ENCODE assay signal across 16 cellular contexts in genomic region chr2:200446612-200447011, GRCh38.
"Had no signal": no experiment of that assay in that cellular context is flagged by ENCODE, and none has a peak within 500 bp of the region (broad histone marks: within the 10 kb centered on the region; RNA-seq: fewer than 3 reads in every experiment).

No MANE protein-coding gene starts in this region.

- H3K4me1 Mint-ChIP-seq: nephron progenitor cell had no signal

- H3K27me3 Mint-ChIP-seq: activated CD4-positive, alpha-beta memory T cell treated with anti-CD3 and anti-CD28 coated beads for 36 hours; activated naive CD8-positive, alpha-beta T cell had no signal

- ATAC-seq: gastroesophageal sphincter, heart left ventricle, left lung had no signal

- H3K27ac Mint-ChIP-seq: activated CD4-positive, alpha-beta memory T cell treated with anti-CD3 and anti-CD28 coated beads for 36 hours; activated naive CD8-positive, alpha-beta T cell; nephron progenitor cell had no signal

- DNase-seq: activated CD4-positive, alpha-beta memory T cell treated with anti-CD3 and anti-CD28 coated beads for 36 hours; activated CD4-positive, CD25-positive, alpha-beta regulatory T cell treated with anti-CD3 and anti-CD28 coated beads, Interleukin-2, amount 50 U/mL, for 72 hours; amygdala; dermis blood vessel endothelial cell; effector memory CD4-positive, alpha-beta T cell; heart left ventricle; kidney; left lung; mammary epithelial cell; nephron progenitor cell; nucleus accumbens; stimulated activated CD4-positive, alpha-beta T cell treated with anti-CD3 and anti-CD28 coated beads, Interleukin-2, amount 100 ng/mL, for 48 hours; SW 1271; T-helper 2 cell had no signal

- H3K9me3 Mint-ChIP-seq: activated CD4-positive, alpha-beta memory T cell treated with anti-CD3 and anti-CD28 coated beads for 36 hours; nephron progenitor cell had no signal

- H3K4me3 Mint-ChIP-seq: activated CD4-positive, alpha-beta memory T cell treated with anti-CD3 and anti-CD28 coated beads for 36 hours; activated naive CD8-positive, alpha-beta T cell; nephron progenitor cell had no signal
